ENCODE assay signal across 8 cellular contexts in the genomic region with DNA sequence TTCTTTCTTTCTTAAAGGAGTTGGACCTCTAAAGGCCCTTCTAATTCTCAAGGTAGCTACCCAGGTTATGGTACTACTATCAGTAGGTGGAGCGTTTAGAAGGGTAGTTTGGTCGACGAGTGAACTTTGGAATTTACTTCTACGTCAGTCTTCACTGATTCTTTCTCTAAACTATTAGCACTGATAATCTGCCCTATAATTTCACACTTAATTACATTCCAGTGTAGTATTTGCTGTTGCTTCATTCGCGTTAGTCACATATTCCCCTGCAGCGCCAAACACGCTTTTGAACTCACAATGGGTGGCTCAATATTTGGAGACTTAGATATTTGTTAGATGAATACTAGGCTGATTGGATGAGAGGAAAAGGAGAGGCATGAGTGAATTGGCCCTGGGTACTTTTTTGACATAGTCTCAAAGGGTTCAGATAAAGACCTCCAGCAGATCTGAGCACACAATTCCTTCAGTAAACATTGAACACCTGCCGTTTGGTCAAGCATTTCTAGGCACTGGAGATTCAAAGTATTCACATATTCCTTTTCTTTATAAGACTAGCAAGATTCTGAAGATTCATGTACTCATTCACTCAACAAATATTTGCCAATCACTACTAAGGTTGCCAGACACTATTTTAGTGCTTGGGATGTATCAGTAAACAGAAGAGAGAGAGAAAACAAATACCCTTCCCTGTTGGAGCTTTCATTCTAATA. TPM values are rescaled to one million over a fixed set of nuclear protein-coding genes. Genes with fewer than 3 reads are reported as not detected.
A peak's percentile ranks its signal among the peaks of the same experiment; 100 is the strongest.
DNase-seq lines count a peak whose midpoint lies in the region; ATAC-seq and TF ChIP-seq lines count a peak whose summit lies in the region.

No MANE protein-coding gene starts in this region.

- TF ChIP-seq CTCF in H9 (conservative IDR thresholded peaks at IDR 0.05): no peak
- TF ChIP-seq CTCF in vagina (IDR thresholded peaks at IDR 0.05): no peak

- H2AK5ac ChIP-seq in H9 (ENCODE audit: insufficient read length, low read length): no peak overlapping the region

- no peaks in the 10 kb centered on the region for H3K9me3 ChIP-seq in CD4-positive, alpha-beta memory T cell (ENCODE audit: control insufficient read depth in 1 of 2, low read length in 2 of 2)
- H3K9me3 ChIP-seq in H9 (ENCODE audit: control insufficient read depth, low read depth, low read length) (no peaks in the 10 kb centered on the region), NT2/D1 (ENCODE audit: insufficient read depth, low read length) (no peaks in the 10 kb centered on the region), mesodermal cell (ENCODE audit: control insufficient read depth, low read length) (no peaks in the 10 kb centered on the region), vagina (no peaks in the 10 kb centered on the region)

- H3K27ac Mint-ChIP-seq in CD4-positive, alpha-beta memory T cell: peak overlapping the region; percentile 81 to 96 (median 94)
- H3K27ac Mint-ChIP-seq in H9: peak overlapping the region; percentile 22 to 90 (median 50); a peak in 6 of 7 replicates
- peak overlapping the region; percentile 83 for H3K27ac Mint-ChIP-seq in dendritic cell treated with granulocyte-macrophage colony-stimulating factor and Interleukin-4, amounts not matched to agents 40 ng/mL and 50 ng/mL, for 4 days

- peak overlapping the region; percentile 69 for H3K14ac ChIP-seq in H9 (ENCODE audit: insufficient read depth, low read length)

- no peaks in the 10 kb centered on the region for H3K36me3 ChIP-seq in CD4-positive, alpha-beta memory T cell (ENCODE audit: insufficient read depth, low read length)
- H3K36me3 ChIP-seq in NT2/D1 (ENCODE audit: insufficient read depth, insufficient read length, low read length) (no peaks in the 10 kb centered on the region), mesodermal cell (ENCODE audit: control insufficient read depth, insufficient read depth, low read length) (peaks cover 4% of the 10 kb centered on the region), vagina (no peaks in the 10 kb centered on the region)

- no peaks in the 10 kb centered on the region for H4K20me1 ChIP-seq in H9 (ENCODE audit: control insufficient read depth, insufficient read depth, insufficient read length)

- H2BK15ac ChIP-seq in H9 (ENCODE audit: low read depth, low read length): no peak overlapping the region

- CTCF ChIA-PET in CD4-positive, alpha-beta memory T cell (lab: Charles Lee; ENCODE audit: partially characterized antibody): interaction anchor here (0.8 to 1.9 kb wide), 2 partner anchors 19 to 20 kb away, joined by 4 read pairs; no protein-coding TSS in a partner anchor

- peaks cover 29 to 46% (median 38%) of the 10 kb centered on the region in 4 donors for H3K4me1 Mint-ChIP-seq in CD4-positive, alpha-beta memory T cell
- H3K4me1 Mint-ChIP-seq in H9: peaks cover 43 to 56% of the 10 kb centered on the region in 2 experiments
- peaks cover 41% of the 10 kb centered on the region for H3K4me1 Mint-ChIP-seq in dendritic cell treated with granulocyte-macrophage colony-stimulating factor and Interleukin-4, amounts not matched to agents 40 ng/mL and 50 ng/mL, for 4 days (ENCODE audit: low read depth)

- H3K4me2 ChIP-seq in H9 (ENCODE audit: insufficient read depth, insufficient read length, low read length): peak overlapping the region; percentile 98

- WGBS in H9 (ENCODE audit: extremely low coverage, insufficient read length, low lambda C conversion rate): no CpG with 5 or more reads among the region's 9 CpGs
- 40 to 51% methylated on average over 1 to 6 of the region's 9 CpGs for WGBS in mesodermal cell (ENCODE audit: insufficient coverage in 2 of 2), 2 experiments

- peaks cover 12% of the 10 kb centered on the region for H3K23me2 ChIP-seq in H9 (ENCODE audit: insufficient read length, low read depth, low read length, poor library complexity, severe bottlenecking)

- no peak for TF ChIP-seq POLR2A in vagina (IDR thresholded peaks at IDR 0.05)

- peak overlapping the region; percentile 48 for H3K9ac ChIP-seq in H9 (ENCODE audit: extremely low read depth, insufficient read length, low read length)
- peak overlapping the region; percentile 93 for H3K9ac ChIP-seq in NT2/D1 (ENCODE audit: insufficient read length, low read depth)

- peak overlapping the region; percentile 83 for H3K27ac ChIP-seq in CD4-positive, alpha-beta memory T cell (ENCODE audit: low read depth, low read length)
- H3K27ac ChIP-seq in H9 (ENCODE audit: insufficient read length, low read depth, low read length): no peak overlapping the region
- H3K27ac ChIP-seq in mesodermal cell (ENCODE audit: low read depth, low read length, severe bottlenecking): peak overlapping the region; percentile 91
- peak overlapping the region; percentile 87 for H3K27ac ChIP-seq in vagina

- peak overlapping the region; percentile 62 to 92 for H3K4me3 ChIP-seq in CD4-positive, alpha-beta memory T cell (ENCODE audit: low read length in 2 of 2)
- H3K4me3 ChIP-seq in NT2/D1 (ENCODE audit: insufficient read length, low read depth) (peak overlapping the region; percentile 90), mesodermal cell (ENCODE audit: extremely low read depth, insufficient read depth, low read length, poor library complexity, severe bottlenecking) (peak overlapping the region; percentile 88), vagina (peak overlapping the region; percentile 77 to 79)

- H3K79me1 ChIP-seq in H9 (ENCODE audit: insufficient read depth, low read depth, low read length, poor library complexity, severe bottlenecking): no peaks in the 10 kb centered on the region

- peak overlapping the region; percentile 84 to 95 (median 92) for H3K4me3 Mint-ChIP-seq in CD4-positive, alpha-beta memory T cell
- peak overlapping the region; percentile 76 to 84 for H3K4me3 Mint-ChIP-seq in H9
- H3K4me3 Mint-ChIP-seq in dendritic cell treated with granulocyte-macrophage colony-stimulating factor and Interleukin-4, amounts not matched to agents 40 ng/mL and 50 ng/mL, for 4 days: peak overlapping the region; percentile 95

- no peak overlapping the region for H2BK20ac ChIP-seq in H9 (ENCODE audit: low read depth, low read length, poor library complexity, severe bottlenecking)

- peaks cover 0 to 5% (median 0%) of the 10 kb centered on the region in 8 donors for H3K9me3 Mint-ChIP-seq in CD4-positive, alpha-beta memory T cell
- no peaks in the 10 kb centered on the region for H3K9me3 Mint-ChIP-seq in H9
- H3K9me3 Mint-ChIP-seq in dendritic cell treated with granulocyte-macrophage colony-stimulating factor and Interleukin-4, amounts not matched to agents 40 ng/mL and 50 ng/mL, for 4 days: no peaks in the 10 kb centered on the region

- H3K56ac ChIP-seq in H9 (ENCODE audit: insufficient read length, low read depth, low read length): no peak overlapping the region

- H4K91ac ChIP-seq in H9 (ENCODE audit: insufficient read length, low read depth, low read length): no peak overlapping the region

- H3K36me3 Mint-ChIP-seq in CD4-positive, alpha-beta memory T cell: peaks cover 0 to 13% of the 10 kb centered on the region in 2 donors
- no peaks in the 10 kb centered on the region for H3K36me3 Mint-ChIP-seq in H9 (ENCODE audit: insufficient read depth in 1 of 3, low read depth in 3 of 3)
- peaks cover 13% of the 10 kb centered on the region for H3K36me3 Mint-ChIP-seq in dendritic cell treated with granulocyte-macrophage colony-stimulating factor and Interleukin-4, amounts not matched to agents 40 ng/mL and 50 ng/mL, for 4 days (ENCODE audit: low read depth)

- peak overlapping the region; percentile 87 for H3K18ac ChIP-seq in H9 (ENCODE audit: insufficient read length, low read depth, low read length)

- no peak overlapping the region for H3K23ac ChIP-seq in H9 (ENCODE audit: insufficient read length, low read depth, low read length)

- no peak for ATAC-seq in GM21723 (IDR thresholded peaks at IDR 0.05; ENCODE audit: unreplicated experiment)

- peak overlapping the region; percentile 66 for H2AFZ ChIP-seq in H9 (ENCODE audit: low read length)

- H3K27me3 ChIP-seq in CD4-positive, alpha-beta memory T cell (ENCODE audit: insufficient read depth, low read length): no peaks in the 10 kb centered on the region
- H3K27me3 ChIP-seq in H9 (ENCODE audit: insufficient read depth, low read length) (no peaks in the 10 kb centered on the region), NT2/D1 (ENCODE audit: insufficient read depth, insufficient read length) (no peaks in the 10 kb centered on the region), vagina (no peaks in the 10 kb centered on the region)

- peaks cover 34% of the 10 kb centered on the region for H3K4me1 ChIP-seq in CD4-positive, alpha-beta memory T cell (ENCODE audit: insufficient read depth, low read length)
- H3K4me1 ChIP-seq in H9 (ENCODE audit: insufficient read depth, low read length) (peaks cover 4% of the 10 kb centered on the region; the same call in 1 of the 2 replicates), NT2/D1 (ENCODE audit: insufficient read depth, insufficient read length) (peaks cover under 1% of the 10 kb centered on the region), mesodermal cell (ENCODE audit: control insufficient read depth, insufficient read depth, low read length, poor library complexity, severe bottlenecking) (peaks cover 7% of the 10 kb centered on the region), vagina (peaks cover 33% of the 10 kb centered on the region)

- DNase-seq in CD4-positive, alpha-beta memory T cell: no peak
- DNase-seq in H9: no peak
- no peak for DNase-seq in NT2/D1 (ENCODE audit: low read depth, low spot score)
- no peak for DNase-seq in vagina (ENCODE audit: extremely low spot score in 2 of 2)
- DNase-seq in OCI-M2 (lab: John Stamatoyannopoulos, UW; ENCODE audit: unreplicated experiment): no peak

- no peak overlapping the region for H2BK12ac ChIP-seq in H9 (ENCODE audit: insufficient read length, low read depth, low read length)

- POLR2A ChIA-PET in CD4-positive, alpha-beta memory T cell (lab: Charles Lee; ENCODE audit: partially characterized antibody): interaction anchor here (0.9 to 1.0 kb wide), 2 partner anchors 16 to 121 kb away, joined by 3 read pairs; a partner anchor contains a TSS

- no peak overlapping the region for H2BK120ac ChIP-seq in H9 (ENCODE audit: low read depth, low read length, poor library complexity, severe bottlenecking)

- intact Hi-C loops in CD4-positive, alpha-beta memory T cell (cut with micrococcal nuclease): loop anchor here (1.0 to 10.0 kb wide), 9 partner anchors 16 to 839 kb away; a partner anchor contains a TSS
- intact Hi-C loops in dendritic cell treated with granulocyte-macrophage colony-stimulating factor and Interleukin-4, amounts not matched to agents 40 ng/mL and 50 ng/mL, for 4 days (cut with micrococcal nuclease): no loop called here
- intact Hi-C loops in vagina (cut with DNase I): loop anchor here (2.0 kb wide), 1 partner anchor 21 kb away; no protein-coding TSS in a partner anchor

- H3K79me2 ChIP-seq in H9 (ENCODE audit: insufficient read depth, low read length): peaks cover 29% of the 10 kb centered on the region; the same call in 1 of the 2 replicates

- no peaks in the 10 kb centered on the region for H3K27me3 Mint-ChIP-seq in CD4-positive, alpha-beta memory T cell
- H3K27me3 Mint-ChIP-seq in H9 (ENCODE audit: low read depth): peaks cover 11% of the 10 kb centered on the region
- H3K27me3 Mint-ChIP-seq in dendritic cell treated with granulocyte-macrophage colony-stimulating factor and Interleukin-4, amounts not matched to agents 40 ng/mL and 50 ng/mL, for 4 days: no peaks in the 10 kb centered on the region

- H3K4ac ChIP-seq in H9 (ENCODE audit: low read depth, low read length): no peak overlapping the region

- no peak overlapping the region for H4K8ac ChIP-seq in H9 (replicated peaks; ENCODE audit: insufficient read length, low read depth, low read length)

- H4K5ac ChIP-seq in H9 (ENCODE audit: insufficient read length, low read depth, low read length): no peak overlapping the region

- no peak overlapping the region for H3T11ph ChIP-seq in H9 (ENCODE audit: low read length)

- H2BK5ac ChIP-seq in H9 (ENCODE audit: insufficient read length, low read length): no peak overlapping the region

RNA-seq across cellular contexts. Expression of a gene that starts 0.9 kb away (rescaled TPM):
- total RNA-seq in CD4-positive, alpha-beta memory T cell: 100 to 1,000 TPM in 1 of 2 experiments, 10 to 100 TPM in 1; 97.4 to 102 TPM
- 10 to 100 TPM; 23.7 to 46.6 TPM for polyA plus RNA-seq in CD4-positive, alpha-beta memory T cell
- total RNA-seq in H9 (2021): 45.8 and 49.9 TPM in 2 replicates
- 37.3 TPM for polyA plus RNA-seq in mesodermal cell (2013, experiment 1 of 2)
- 32.1 TPM for polyA plus RNA-seq in mesodermal cell (2013, experiment 2 of 2)
- 59.9 TPM for total RNA-seq in vagina

RNA-seq across cellular contexts. Expression of a gene that starts 44.6 kb away (rescaled TPM):
- total RNA-seq in CD4-positive, alpha-beta memory T cell: under 1 TPM; 0.03 to 0.06 TPM
- polyA plus RNA-seq in CD4-positive, alpha-beta memory T cell: under 1 TPM; 0.24 to 0.49 TPM
- total RNA-seq in H9 (2021) (4.7 and 6.2 TPM in 2 replicates), vagina (0.25 TPM)
- polyA plus RNA-seq in mesodermal cell (2013, experiment 1 of 2): 0.11 TPM
- polyA plus RNA-seq in mesodermal cell (2013, experiment 2 of 2): 0.10 TPM
